In genomic region chr6:142944126-142945066, GRCh38 we compare ENCODE assay signal across 8 cellular contexts. TPM values are rescaled to one million over a fixed set of nuclear protein-coding genes. Genes with fewer than 3 reads are reported as not detected.
DNase-seq lines count a peak whose midpoint lies in the region; ATAC-seq and TF ChIP-seq lines count a peak whose summit lies in the region.

No MANE protein-coding gene starts in this region.

- TF ChIP-seq CTCF in GM13977 (IDR thresholded peaks at IDR 0.05; ENCODE audit: extremely low read depth, insufficient read depth, missing control alignments) (no peak), adrenal gland (IDR thresholded peaks at IDR 0.05) (no peak), progenitor cell of endocrine pancreas (IDR thresholded peaks at IDR 0.05; ENCODE audit: unreplicated experiment) (no peak), upper lobe of right lung (IDR thresholded peaks at IDR 0.05) (no peak)

- H3K27ac Mint-ChIP-seq in progenitor cell of endocrine pancreas = peak overlapping the region; percentile 98

- H3K27ac ChIP-seq in HUES64 (ENCODE audit: low read depth, low read length) (peak overlapping the region; percentile 88), adrenal gland (peak overlapping the region; percentile 86 to 100 (median 99)), upper lobe of right lung (peak overlapping the region; percentile 97)

- H3K27me3 Mint-ChIP-seq in progenitor cell of endocrine pancreas = peaks cover 2% of the 10 kb centered on the region

- peak overlapping the region; percentile 93 for H3K4me3 Mint-ChIP-seq in progenitor cell of endocrine pancreas (ENCODE audit: low read depth)

- ATAC-seq in left cardiac atrium (peak; percentile 43), upper lobe of right lung (peak; percentile 24), HG02840 (IDR thresholded peaks at IDR 0.05; ENCODE audit: low FRiP score, unreplicated experiment) (no peak)

- H3K27me3 ChIP-seq in HUES64 (ENCODE audit: insufficient read depth, low read length) (peaks cover 9% of the 10 kb centered on the region; the same call in 1 of the 2 replicates), adrenal gland (no peaks in the 10 kb centered on the region), upper lobe of right lung (no peaks in the 10 kb centered on the region)

- H3K9me3 Mint-ChIP-seq in progenitor cell of endocrine pancreas (ENCODE audit: low read depth) = no peaks in the 10 kb centered on the region

- no peaks in the 10 kb centered on the region for H3K9me3 ChIP-seq in HUES64 (ENCODE audit: insufficient read depth, low read depth, low read length)
- no peaks in the 10 kb centered on the region for H3K9me3 ChIP-seq in adrenal gland (replicated peaks in 1 of 3)
- H3K9me3 ChIP-seq in upper lobe of right lung = no peaks in the 10 kb centered on the region

- H3K36me3 Mint-ChIP-seq in progenitor cell of endocrine pancreas (ENCODE audit: insufficient read depth) = no peaks in the 10 kb centered on the region

- intact Hi-C loops in adrenal gland (cut with DNase I) = loop anchor here (10.0 kb wide), 2 partner anchors 60 to 250 kb away; no protein-coding TSS in a partner anchor
- intact Hi-C loops in left cardiac atrium (cut with DNase I) = loop anchor here (2.0 to 10.0 kb wide), 4 partner anchors 60 to 190 kb away; no protein-coding TSS in a partner anchor
- intact Hi-C loops in upper lobe of right lung (cut with DNase I) = no loop called here

- H3K4me1 ChIP-seq in HUES64 (ENCODE audit: insufficient read depth, low read length) (peaks cover 23% of the 10 kb centered on the region), adrenal gland (replicated peaks in 1 of 2) (peaks cover 10 to 28% of the 10 kb centered on the region in 2 donors), upper lobe of right lung (peaks cover 18% of the 10 kb centered on the region)

- WGBS in HUES64 = under 1% methylated on average over 55 of the region's 57 CpGs
- 0 to 1% (median 1%) methylated on average over 40 to 57 of the region's 57 CpGs for WGBS in adrenal gland, 4 donors

- in situ Hi-C loops in GM13977 (cut with MboI; ENCODE audit: low pct_unique_long_range_greater_than_20kb, low sequenced_read_pairs, unreplicated experiment) = no loop called here

- peak; percentile 74 for DNase-seq in GM13977 (ENCODE audit: low spot score)
- DNase-seq in T-helper 1 cell = peak; percentile 86 to 93 (median 91)
- peak; percentile 89 to 97 (median 93) for DNase-seq in adrenal gland
- DNase-seq in left cardiac atrium = peak; percentile 91
- DNase-seq in progenitor cell of endocrine pancreas (ENCODE audit: low spot score, unreplicated experiment) = peak; percentile 48
- peak; percentile 89 for DNase-seq in upper lobe of right lung

- H3K4me3 ChIP-seq in HUES64 (ENCODE audit: low read length) (peak overlapping the region; percentile 78), adrenal gland (peak overlapping the region; percentile 65 to 91 (median 78)), upper lobe of right lung (peak overlapping the region; percentile 72)

- H3K36me3 ChIP-seq in HUES64 (ENCODE audit: insufficient read depth, low read length) (no peaks in the 10 kb centered on the region), adrenal gland (replicated peaks in 1 of 2) (no peaks in the 10 kb centered on the region), upper lobe of right lung (no peaks in the 10 kb centered on the region)

- peak; percentile 87 to 91 for TF ChIP-seq POLR2A in adrenal gland (IDR thresholded peaks at IDR 0.05)

- H3K9ac ChIP-seq in HUES64 (ENCODE audit: low read depth, low read length) = peak overlapping the region; percentile 93

- peaks cover 31% of the 10 kb centered on the region for H3K4me1 Mint-ChIP-seq in progenitor cell of endocrine pancreas (ENCODE audit: low read depth)

RNA-seq across cellular contexts. Expression of gene HIVEP2, which starts 0.6 kb away (rescaled TPM):
- 2.8 TPM for polyA plus RNA-seq in HUES64 (2013, experiment 1 of 2)
- 2.8 TPM for polyA plus RNA-seq in HUES64 (2013, experiment 2 of 2)
- 10 to 100 TPM; 10.7 to 27.6 (median 20.4) TPM for total RNA-seq in adrenal gland
- 1 to 10 TPM; 5.4 to 9.0 (median 8.4) TPM for polyA plus RNA-seq in adrenal gland
- total RNA-seq in left cardiac atrium = 10 to 100 TPM; 13.3 to 25.4 TPM
- 9.7 and 11.8 TPM in 2 replicates for total RNA-seq in progenitor cell of endocrine pancreas
- 18.6 TPM for total RNA-seq in upper lobe of right lung
